10 cellular contexts compared by ENCODE assay signal in the genomic region with DNA sequence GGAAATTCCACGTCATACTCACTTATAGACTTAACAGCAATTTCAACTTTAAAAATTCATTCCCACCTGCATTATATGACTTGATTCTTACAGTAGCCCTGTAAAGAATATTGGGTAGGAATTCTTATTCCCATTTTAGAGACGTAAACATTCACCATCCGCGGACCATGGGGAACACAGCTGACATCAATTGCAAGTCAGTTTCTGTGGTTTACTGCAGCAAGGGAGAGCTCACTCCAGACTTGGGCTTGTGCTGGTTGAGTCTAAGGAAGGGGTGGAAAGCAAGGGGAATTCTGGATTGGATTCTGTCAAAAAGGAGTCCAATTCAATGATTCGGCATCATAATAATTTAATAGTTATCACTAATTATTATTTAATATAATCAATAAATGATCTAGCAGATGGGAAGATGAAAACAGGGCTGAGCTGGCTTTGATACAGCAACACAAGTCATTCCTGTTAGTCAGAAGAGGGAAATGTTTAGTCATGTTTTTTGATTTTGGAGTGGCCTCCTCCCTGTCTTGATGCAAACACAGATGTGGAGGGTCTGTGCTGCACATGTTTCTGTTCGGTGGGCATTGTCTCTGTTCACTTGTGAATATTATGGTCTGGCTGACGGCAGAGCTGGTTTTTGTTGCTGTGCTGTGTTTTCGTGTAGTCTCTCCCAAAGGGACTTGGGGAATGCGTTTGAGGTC. TPM values are rescaled to one million over a fixed set of nuclear protein-coding genes. Genes with fewer than 3 reads are reported as not detected.
DNase-seq lines count a peak whose midpoint lies in the region; ATAC-seq and TF ChIP-seq lines count a peak whose summit lies in the region.
"Had no signal": no experiment of that assay in that cellular context is flagged by ENCODE, and none has a peak within 500 bp of the region (broad histone marks: within the 10 kb centered on the region; RNA-seq: fewer than 3 reads in every experiment).

No MANE protein-coding gene starts in this region.

- BruUV-seq in Caco-2 (replicated peaks; lab: Mats Ljungman, UMichigan) = no TSS peak

- H4K91ac ChIP-seq in trophoblast cell (ENCODE audit: low read depth, low read length) = peak overlapping the region; percentile 21

- peak overlapping the region; percentile 24 for H3K14ac ChIP-seq in trophoblast cell (ENCODE audit: low read length)

- H3K9me3 ChIP-seq in Caco-2 = no peaks in the 10 kb centered on the region
- no peaks in the 10 kb centered on the region for H3K9me3 ChIP-seq in Peyer's patch
- no peaks in the 10 kb centered on the region for H3K9me3 ChIP-seq in esophagus squamous epithelium
- H3K9me3 ChIP-seq in trophoblast cell (ENCODE audit: insufficient read depth, low read depth, low read length) = no peaks in the 10 kb centered on the region
- no peaks in the 10 kb centered on the region for H3K9me3 ChIP-seq in mucosa of descending colon

- 31 to 36% methylated on average over 8 to 9 of the region's 9 CpGs for WGBS in esophagus squamous epithelium, 2 donors
- no CpG with 5 or more reads among the region's 9 CpGs for WGBS in trophoblast cell (ENCODE audit: extremely low coverage, insufficient coverage, insufficient read length)

- no peaks in the 10 kb centered on the region; the same call in 1 of the 2 replicates for H3K36me3 ChIP-seq in Caco-2 (ENCODE audit: control insufficient read depth, insufficient read depth, low read length)
- H3K36me3 ChIP-seq in Peyer's patch = no peaks in the 10 kb centered on the region
- H3K36me3 ChIP-seq in esophagus squamous epithelium = no peaks in the 10 kb centered on the region
- H3K36me3 ChIP-seq in trophoblast cell (ENCODE audit: control insufficient read depth in 1 of 2, insufficient read depth in 2 of 2, low read length in 2 of 2) = no peaks in the 10 kb centered on the region
- no peaks in the 10 kb centered on the region for H3K36me3 ChIP-seq in mucosa of descending colon (ENCODE audit: low read depth)

- peak overlapping the region; percentile 51 for H3K27ac Mint-ChIP-seq in Caco-2 (ENCODE audit: unreplicated experiment)
- H3K27ac Mint-ChIP-seq in CD14-positive monocyte = peak overlapping the region in 1 of 7 donors; percentile 16

- H3K9me3 Mint-ChIP-seq in Caco-2 (ENCODE audit: unreplicated experiment) (no peaks in the 10 kb centered on the region), CD14-positive monocyte (peaks cover 0 to 1% (median 0%) of the 10 kb centered on the region in 7 donors)

- DNase-seq in Caco-2 = no peak
- DNase-seq in Peyer's patch = peak in 1 of 3 donors; percentile 14
- DNase-seq in esophagus squamous epithelium (lab: John Stamatoyannopoulos, UW) = no peak
- DNase-seq in trophoblast cell = peak in 1 of 2 donors; percentile 69
- DNase-seq in DMS79 (lab: John Stamatoyannopoulos, UW) = no peak
- no peak for DNase-seq in mucosa of descending colon
- no peak for DNase-seq in CD14-positive monocyte (ENCODE audit: low spot score)
- DNase-seq: activated T-cell treated with anti-CD3 and anti-CD28 coated beads for 4 hours, GOT3 had no signal

- H2BK120ac ChIP-seq in trophoblast cell (ENCODE audit: insufficient read depth, low read length, poor library complexity) = no peak overlapping the region

- no peak overlapping the region for H4K12ac ChIP-seq in trophoblast cell (ENCODE audit: low read depth, low read length)

- TF ChIP-seq POLR2A in Peyer's patch (IDR thresholded peaks at IDR 0.05) (no peak), esophagus squamous epithelium (IDR thresholded peaks at IDR 0.05) (no peak)

- no peak overlapping the region for H3K4me3 Mint-ChIP-seq in Caco-2 (ENCODE audit: unreplicated experiment)
- H3K4me3 Mint-ChIP-seq in CD14-positive monocyte = no peak overlapping the region

- ATAC-seq in GM21447 (IDR thresholded peaks at IDR 0.05; ENCODE audit: unreplicated experiment) (no peak), mucosa of descending colon (no peak)

- H4K8ac ChIP-seq in trophoblast cell (ENCODE audit: low read depth, low read length) = no peak overlapping the region

- no peaks in the 10 kb centered on the region for H3K79me2 ChIP-seq in trophoblast cell (ENCODE audit: control insufficient read depth, insufficient read depth, low read length, poor library complexity)

- peak overlapping the region in 3 of 4 donors; percentile 55 to 74 (median 66) for H3K27ac ChIP-seq in Peyer's patch
- peak overlapping the region; percentile 82 to 92 (median 89) for H3K27ac ChIP-seq in esophagus squamous epithelium
- peak overlapping the region; percentile 59 for H3K27ac ChIP-seq in trophoblast cell (ENCODE audit: low read depth, low read length)

- peaks cover 23% of the 10 kb centered on the region for H3K79me1 ChIP-seq in trophoblast cell (ENCODE audit: low read length)

- peak overlapping the region; percentile 37 for H2BK12ac ChIP-seq in trophoblast cell (ENCODE audit: low read length)

- intact Hi-C loops in Caco-2 (cut with micrococcal nuclease; ENCODE audit: unreplicated experiment) (loop anchor here (2.0 to 10.0 kb wide), 3 partner anchors 21 to 303 kb away; partner anchors contain the start of gene ADAM10), esophagus squamous epithelium (cut with DNase I) (no loop called here), mucosa of descending colon (cut with DNase I, micrococcal nuclease) (loop anchor here in 1 of 2 donors (10.0 kb wide), 1 partner anchor 113 kb away; no protein-coding TSS in a partner anchor), CD14-positive monocyte (cut with micrococcal nuclease) (no loop called here)

- H3K4ac ChIP-seq in trophoblast cell (ENCODE audit: low read depth, low read length) = no peak overlapping the region

- H3K4me2 ChIP-seq in trophoblast cell (ENCODE audit: low read length) = no peak overlapping the region

- H3K4me3 ChIP-seq in Caco-2 (ENCODE audit: low read depth, low read length) = no peak overlapping the region
- H3K4me3 ChIP-seq in Peyer's patch = no peak overlapping the region
- H3K4me3 ChIP-seq in esophagus squamous epithelium = no peak overlapping the region
- H3K4me3 ChIP-seq in trophoblast cell (ENCODE audit: low read depth, low read length) = no peak overlapping the region
- H3K4me3 ChIP-seq in mucosa of descending colon = no peak overlapping the region

- H3K27me3 Mint-ChIP-seq in Caco-2 (ENCODE audit: insufficient read depth, unreplicated experiment) (no peaks in the 10 kb centered on the region), CD14-positive monocyte (ENCODE audit: low read depth in 3 of 3) (peaks cover 0 to 7% (median 1%) of the 10 kb centered on the region in 3 donors)

- no peak overlapping the region for H3K9ac ChIP-seq in trophoblast cell (ENCODE audit: low read length)

- H3K4me1 ChIP-seq in Caco-2 = peaks cover 77% of the 10 kb centered on the region
- H3K4me1 ChIP-seq in Peyer's patch = peaks cover 0 to 30% (median 8%) of the 10 kb centered on the region in 4 donors
- H3K4me1 ChIP-seq in esophagus squamous epithelium = peaks cover 29 to 70% (median 49%) of the 10 kb centered on the region in 3 donors
- H3K4me1 ChIP-seq in trophoblast cell (ENCODE audit: control insufficient read depth in 1 of 2, insufficient read depth in 2 of 2, low read length in 2 of 2) = peaks cover 30 to 38% of the 10 kb centered on the region in 2 experiments
- H3K4me1 ChIP-seq in mucosa of descending colon (ENCODE audit: low read depth) = peaks cover 32% of the 10 kb centered on the region

- H2AK5ac ChIP-seq in trophoblast cell (ENCODE audit: low read length) = no peak overlapping the region

- POLR2A ChIA-PET in Caco-2 (lab: Charles Lee) = interaction anchor here (0.9 to 1.0 kb wide), 2 partner anchors 21 to 60 kb away, joined by 3 to 4 read pairs; no protein-coding TSS in a partner anchor

- CTCF ChIA-PET in Caco-2 (lab: Charles Lee) = interaction anchor here (0.5 kb wide), 1 partner anchor 231 kb away, joined by 4 read pairs; no protein-coding TSS in a partner anchor

- H3K4me1 Mint-ChIP-seq in Caco-2 (ENCODE audit: low read depth, unreplicated experiment) (peaks cover 32% of the 10 kb centered on the region), CD14-positive monocyte (peaks cover 14% of the 10 kb centered on the region)

- no peak for TF ChIP-seq CTCF in Caco-2 (IDR thresholded peaks at IDR 0.05; ENCODE audit: insufficient read depth in 1 of 2, low read depth in 1 of 2, low read length in 1 of 2, severe bottlenecking in 1 of 2, unreplicated experiment in 1 of 2)
- no peak for TF ChIP-seq CTCF in Peyer's patch (IDR thresholded peaks at IDR 0.05)
- no peak for TF ChIP-seq CTCF in esophagus squamous epithelium (IDR thresholded peaks at IDR 0.05)
- TF ChIP-seq CTCF in mucosa of descending colon (IDR thresholded peaks at IDR 0.05) = no peak
- no peak for TF ChIP-seq CTCF in CD14-positive monocyte (IDR thresholded peaks at IDR 0.05)

- H3K23ac ChIP-seq in trophoblast cell (ENCODE audit: low read length) = no peak overlapping the region

- H2BK5ac ChIP-seq in trophoblast cell (ENCODE audit: low read depth, low read length, poor library complexity) = peak overlapping the region; percentile 59

- peak overlapping the region; percentile 9 for H3K18ac ChIP-seq in trophoblast cell (ENCODE audit: low read length)

- H3K36me3 Mint-ChIP-seq in Caco-2 (ENCODE audit: insufficient read depth, unreplicated experiment) (no peaks in the 10 kb centered on the region), CD14-positive monocyte (no peaks in the 10 kb centered on the region)

- no peak overlapping the region for H2AFZ ChIP-seq in trophoblast cell (ENCODE audit: insufficient read depth, low read length, poor library complexity)

- H3K27me3 ChIP-seq in Caco-2 (replicated peaks; ENCODE audit: control insufficient read depth, insufficient read depth, low read length) = no peaks in the 10 kb centered on the region
- no peaks in the 10 kb centered on the region for H3K27me3 ChIP-seq in Peyer's patch
- H3K27me3 ChIP-seq in esophagus squamous epithelium = no peaks in the 10 kb centered on the region
- no peaks in the 10 kb centered on the region for H3K27me3 ChIP-seq in trophoblast cell (ENCODE audit: insufficient read depth, low read length)

RNA-seq across cellular contexts. Expression of gene LIPC, which starts 9.7 kb away (rescaled TPM):
- total RNA-seq in Caco-2 (2022) (17.6 and 18.7 TPM in 2 replicates), Peyer's patch (1 to 10 TPM in 2 of 4 donors, under 1 TPM in 1, not detected in 1; 0.40 to 8.9 (median 1.0) TPM), esophagus squamous epithelium (1 to 10 TPM in 1 of 4 donors, under 1 TPM in 2, not detected in 1; 0.27 to 1.1 (median 0.38) TPM), mucosa of descending colon (1 to 10 TPM; 2.3 to 9.3 (median 3.4) TPM)
- polyA plus RNA-seq in trophoblast cell (2013) = 0.05 and 0.07 TPM in 2 replicates
- under 1 TPM in 1 of 2 donors, not detected in 1; 0.37 TPM for polyA plus RNA-seq in CD14-positive monocyte
